In genomic region chr11:41414771-41415440, GRCh38 we compare ENCODE assay signal across 27 cellular contexts. TPM values are rescaled to one million over a fixed set of nuclear protein-coding genes. Genes with fewer than 3 reads are reported as not detected.
"Had no signal": no experiment of that assay in that cellular context is flagged by ENCODE, and none has a peak within 500 bp of the region (broad histone marks: within the 10 kb centered on the region; RNA-seq: fewer than 3 reads in every experiment).

No MANE protein-coding gene starts in this region.

- H3K4me3 ChIP-seq: breast epithelium, colonic mucosa, MG63 had no signal

- H3K27me3 ChIP-seq: breast epithelium, colonic mucosa, MG63 had no signal

- DNase-seq: activated CD4-positive, alpha-beta T cell treated with anti-CD3 and anti-CD28 coated beads for 36 hours; activated CD8-positive, alpha-beta memory T cell treated with anti-CD3 and anti-CD28 coated beads, Interleukin-2, amount 50 U/mL, for 4 hours; activated CD8-positive, alpha-beta T cell treated with anti-CD3 and anti-CD28 coated beads for 36 hours; activated gamma-delta T cell treated with Interleukin-2 at 50 U/mL for 16 hours; activated naive CD4-positive, alpha-beta T cell treated with anti-CD3 and anti-CD28 coated beads, Interleukin-2, amount 10 ng/mL, durations not matched to agents 7 days and 5 days; activated naive CD8-positive, alpha-beta T cell treated with anti-CD3 and anti-CD28 coated beads for 36 hours; activated T-cell treated with anti-CD3 and anti-CD28 coated beads, Interleukin-2, amount 50 U/mL, for 72 hours; caudate nucleus; colonic mucosa; MG63; NCI-H1694; NCI-H2029; NCI-H2107; NCI-H2171 treated with DMSO at 0.1 percent for 48 hours; NCI-H226; NCI-H526; NCI-H82; NK-92 treated with Interleukin-12 subunit alpha and Interleukin-12 subunit beta, amount 100 ng/mL, for 24 hours; SIG-M5; T-cell; T-helper 2 cell; T1000 had no signal

- H3K9me3 ChIP-seq: breast epithelium, colonic mucosa, MG63 had no signal

- H3K36me3 ChIP-seq: breast epithelium, colonic mucosa, MG63 had no signal

- H3K4me1 ChIP-seq: breast epithelium, colonic mucosa had no signal

- H3K27ac ChIP-seq: breast epithelium, colonic mucosa, VCaP had no signal

- ATAC-seq: activated CD4-positive, alpha-beta T cell treated with anti-CD3 and anti-CD28 coated beads for 36 hours; activated CD8-positive, alpha-beta T cell treated with anti-CD3 and anti-CD28 coated beads for 36 hours; activated T-cell treated with anti-CD3 and anti-CD28 coated beads, Interleukin-2, amount 50 U/mL, for 72 hours; T-cell had no signal

- FAIRE-seq: TTC549 had no signal

RNA-seq across cellular contexts. Expression of gene LRRC4C, which starts 44.5 kb away (rescaled TPM):
- total RNA-seq: activated CD4-positive, alpha-beta T cell treated with anti-CD3 and anti-CD28 coated beads for 36 hours; activated CD8-positive, alpha-beta T cell treated with anti-CD3 and anti-CD28 coated beads for 36 hours; activated naive CD8-positive, alpha-beta T cell treated with anti-CD3 and anti-CD28 coated beads for 36 hours; activated T-cell treated with anti-CD3 and anti-CD28 coated beads, Interleukin-2, amount 50 U/mL, for 72 hours; activated T-helper 2 cell treated with anti-CD3 and anti-CD28 coated beads, Interferon-gamma antibody, Interleukin-2, Interleukin-4, amounts not matched to agents 10 μg/mL and 5 μg/mL and 100 μg/mL, durations not matched to agents 14 hours and 24 hours and 36 hours; RPMI7951; T-cell had no signal
